ENCODE assay signal across 2 cellular contexts in genomic region chr19:7840629-7841028, GRCh38.
A peak's percentile ranks its signal among the peaks of the same experiment; 100 is the strongest.
TF ChIP-seq lines count a peak whose summit lies in the region.

No MANE protein-coding gene starts in this region.

TF ChIP-seq in HepG2, 621 proteins besides CTCF, POLR2A, EP300 and RAD21:
- TF ChIP-seq ZMYM3 (CRISPR knock-in tag; IDR thresholded peaks at IDR 0.05) (peak; percentile 66), KDM2A (CRISPR knock-in tag; IDR thresholded peaks at IDR 0.05; ENCODE audit: borderline replicate concordance, low read depth) (no peak)

TF ChIP-seq in K562, 482 proteins besides CTCF, POLR2A, EP300 and RAD21:
- TF ChIP-seq FOS (IDR thresholded peaks at IDR 0.05; ENCODE audit: extremely low read depth, insufficient read length) (no peak), RHOXF2B (CRISPR knock-in tag; conservative IDR thresholded peaks at IDR 0.05) (no peak), ZEB2 (IDR thresholded peaks at IDR 0.05) (no peak), ZNF3 (CRISPR knock-in tag; IDR thresholded peaks at IDR 0.05) (no peak), LARP7 (IDR thresholded peaks at IDR 0.05) (no peak), ZSCAN32 (CRISPR knock-in tag; IDR thresholded peaks at IDR 0.05) (no peak), CHD1 (IDR thresholded peaks at IDR 0.05; ENCODE audit: low read length) (no peak), MAX (CRISPR knock-in tag; IDR thresholded peaks at IDR 0.05) (no peak), SLC30A9 (CRISPR knock-in tag; IDR thresholded peaks at IDR 0.05) (no peak), SMARCE1 (IDR thresholded peaks at IDR 0.05) (no peak), HMGXB4 (CRISPR knock-in tag; IDR thresholded peaks at IDR 0.05) (no peak), U2AF1 (optimal IDR thresholded peaks at IDR 0.05; ENCODE audit: low read depth, low read length) (no peak), E2F3 (CRISPR knock-in tag; IDR thresholded peaks at IDR 0.05) (no peak), ZNF146 (CRISPR knock-in tag; IDR thresholded peaks at IDR 0.05; ENCODE audit: unreplicated experiment) (peak; percentile 98), NFIC (IDR thresholded peaks at IDR 0.05) (no peak), RBM25 (IDR thresholded peaks at IDR 0.05; ENCODE audit: low read depth, low read length, severe bottlenecking) (peak; percentile 59), EWSR1 (IDR thresholded peaks at IDR 0.05; ENCODE audit: borderline replicate concordance, low read depth, partially characterized antibody) (no peak), KDM1A (IDR thresholded peaks at IDR 0.05) (peak in 1 of 2 experiments; percentile 46; a peak in 2 of 4 replicates), BCOR (IDR thresholded peaks at IDR 0.05) (peak; percentile 61; the same call in 1 of the 2 replicates), HINFP (tag; conservative IDR thresholded peaks at IDR 0.05; ENCODE audit: low read depth) (no peak), AFF1 (IDR thresholded peaks at IDR 0.05; ENCODE audit: low read depth in 1 of 2, partially characterized antibody in 2 of 2) (no peak), ZNF589 (CRISPR knock-in tag; IDR thresholded peaks at IDR 0.05; ENCODE audit: low read depth) (no peak)
TF ChIP-seq in K562: peak in this region for 4.
